Comparison of ENCODE assay signal across 1 cellular context in the genomic region with DNA sequence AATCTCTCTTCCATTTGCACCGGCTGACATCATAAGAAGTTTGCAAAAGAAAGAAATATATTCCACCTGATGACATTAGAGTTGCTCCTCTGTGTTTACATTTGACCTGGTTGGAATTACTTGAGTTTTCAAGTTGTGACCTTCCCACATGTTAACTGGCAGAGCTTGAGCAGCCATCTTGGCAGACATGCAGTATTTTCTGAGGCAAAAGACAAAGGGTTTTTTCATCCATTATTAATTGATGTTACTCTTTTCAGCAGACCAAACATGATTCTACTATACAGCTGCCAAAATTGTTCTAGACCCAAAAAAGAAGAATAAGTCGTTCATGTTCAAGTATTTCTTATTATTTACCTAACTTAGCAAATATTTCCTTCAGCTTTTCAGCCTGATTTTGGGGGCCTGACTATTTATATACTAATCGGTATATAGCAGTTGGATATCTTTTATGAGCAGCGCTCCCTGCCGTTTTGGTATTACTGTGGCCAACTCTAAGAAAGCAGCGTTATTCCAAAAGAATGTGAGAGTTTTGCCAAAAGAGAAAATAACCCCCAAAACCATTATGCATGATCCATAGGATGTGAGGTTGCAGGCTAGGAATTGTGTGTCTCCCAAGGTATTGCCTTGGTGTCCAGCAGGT.
TF ChIP-seq lines count a peak whose summit lies in the region.

No MANE protein-coding gene starts in this region.

TF ChIP-seq in GM23338, 12 proteins besides CTCF, POLR2A, EP300 and RAD21 (continued from another document):
- TF ChIP-seq ZNF462 (CRISPR knock-in tag; IDR thresholded peaks at IDR 0.05) (no peak), STAT1 (IDR thresholded peaks at IDR 0.05; ENCODE audit: unreplicated experiment) (no peak), REST (IDR thresholded peaks at IDR 0.05; ENCODE audit: unreplicated experiment) (no peak), NANOG (IDR thresholded peaks at IDR 0.05; ENCODE audit: borderline replicate concordance) (no peak), EZH2phosphoT487 (IDR thresholded peaks at IDR 0.05; ENCODE audit: unreplicated experiment) (no peak), JUNB (IDR thresholded peaks at IDR 0.05; ENCODE audit: unreplicated experiment) (no peak), EZH2 (IDR thresholded peaks at IDR 0.05; ENCODE audit: low read depth, unreplicated experiment) (no peak), POLR2AphosphoS5 (IDR thresholded peaks at IDR 0.05; ENCODE audit: low read depth) (no peak), ZNF331 (CRISPR knock-in tag; IDR thresholded peaks at IDR 0.05; ENCODE audit: low read depth) (no peak)
- TF ChIP-seq, protein P1, sequence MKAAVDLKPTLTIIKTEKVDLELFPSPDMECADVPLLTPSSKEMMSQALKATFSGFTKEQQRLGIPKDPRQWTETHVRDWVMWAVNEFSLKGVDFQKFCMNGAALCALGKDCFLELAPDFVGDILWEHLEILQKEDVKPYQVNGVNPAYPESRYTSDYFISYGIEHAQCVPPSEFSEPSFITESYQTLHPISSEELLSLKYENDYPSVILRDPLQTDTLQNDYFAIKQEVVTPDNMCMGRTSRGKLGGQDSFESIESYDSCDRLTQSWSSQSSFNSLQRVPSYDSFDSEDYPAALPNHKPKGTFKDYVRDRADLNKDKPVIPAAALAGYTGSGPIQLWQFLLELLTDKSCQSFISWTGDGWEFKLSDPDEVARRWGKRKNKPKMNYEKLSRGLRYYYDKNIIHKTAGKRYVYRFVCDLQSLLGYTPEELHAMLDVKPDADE (IDR thresholded peaks at IDR 0.05): no peak
